In genomic region chrY:15905557-15905956, GRCh38 we compare ENCODE assay signal across 27 cellular contexts.
"Had no signal": no experiment of that assay in that cellular context is flagged by ENCODE, and none has a peak within 500 bp of the region (broad histone marks: within the 10 kb centered on the region; RNA-seq: fewer than 3 reads in every experiment).

No MANE protein-coding gene starts in this region.

- H3K4me1 ChIP-seq: stomach, suprapubic skin, testis, thyroid gland, tibial artery, tibial nerve, transverse colon, upper lobe of left lung, upper lobe of right lung, uterus, vagina had no signal

- FAIRE-seq: urothelium cell line had no signal

- H3K27me3 ChIP-seq: stomach, suprapubic skin, testis, thyroid gland, tibial artery, tibial nerve, transverse colon, upper lobe of left lung, upper lobe of right lung, uterus, vagina had no signal

- H3K36me3 ChIP-seq: stomach, suprapubic skin, thoracic aorta, thyroid gland, tibial artery, tibial nerve, transverse colon, upper lobe of left lung, upper lobe of right lung, uterus, vagina had no signal

- ATAC-seq: stimulated activated effector memory CD8-positive, alpha-beta T cell treated with anti-CD3 and anti-CD28 coated beads, Interleukin-12 subunit alpha, Interleukin-12 subunit beta, amount 100 ng/mL, for 72 hours; stimulated activated memory B cell treated with anti-CD40 and anti-IgM and Interleukin-4, amounts not matched to agents 10 μg/mL and 1 μg/mL and 100 μg/mL, for 72 hours; stimulated activated naive B cell treated with anti-CD40 and anti-IgM and Interleukin-4, amounts not matched to agents 10 μg/mL and 1 μg/mL and 100 μg/mL, for 72 hours; stimulated activated naive CD8-positive, alpha-beta T cell treated with anti-CD3 and anti-CD28 coated beads, Interleukin-15, amount 100 ng/mL, for 72 hours; stimulated activated naive CD8-positive, alpha-beta T cell treated with anti-CD3 and anti-CD28 coated beads, Interleukin-15, Interleukin-2, amounts not matched to agents 100 U/mL and 50 U/mL, for 24 hours; upper lobe of right lung had no signal

- H3K4me3 ChIP-seq: stomach, suprapubic skin, testis, thoracic aorta, thyroid gland, tibial artery, tibial nerve, transverse colon, upper lobe of left lung, upper lobe of right lung, uterus, vagina had no signal

- DNase-seq: stimulated activated CD4-positive, alpha-beta T cell treated with anti-CD3 and anti-CD28 coated beads, Interleukin-2, amount 100 ng/mL, for 48 hours; stimulated activated CD4-positive, alpha-beta T cell treated with anti-CD3 and anti-CD28 coated beads, Interleukin-4, amount 100 ng/mL, for 1 hour; stimulated activated CD4-positive, alpha-beta T cell treated with anti-CD3 and anti-CD28 coated beads, Interleukin-4, amount 100 ng/mL, for 24 hours; stimulated activated CD4-positive, alpha-beta T cell treated with anti-CD3 and anti-CD28 coated beads, Interleukin-4, amount 100 ng/mL, for 4 hours; stimulated activated CD8-positive, alpha-beta memory T cell treated with anti-CD3 and anti-CD28 coated beads, Interleukin-4, amount 100 ng/mL, for 48 hours; stimulated activated naive B cell treated with anti-CD40 and anti-IgM and Interleukin-4, amounts not matched to agents 10 μg/mL and 1 μg/mL and 100 μg/mL, for 72 hours; stimulated activated naive CD4-positive, alpha-beta T cell; stimulated activated naive CD4-positive, alpha-beta T cell treated with Interleukin-2 at 50 U/mL for 16 hours; stimulated activated naive CD8-positive, alpha-beta T cell treated with anti-CD3 and anti-CD28 coated beads, Interleukin-15, amount 100 ng/mL, for 72 hours; stimulated activated naive CD8-positive, alpha-beta T cell treated with anti-CD3 and anti-CD28 coated beads, Interleukin-15, Interleukin-2, amounts not matched to agents 100 U/mL and 50 U/mL, for 24 hours; stomach; substantia nigra; testis; thyroid gland; tibial artery; transverse colon; trophoblast cell; upper lobe of left lung; upper lobe of right lung; uterus had no signal

- H3K27ac ChIP-seq: stomach, suprapubic skin, testis, thoracic aorta, thyroid gland, tibial artery, tibial nerve, transverse colon, upper lobe of left lung, upper lobe of right lung, uterus, vagina had no signal

- H3K9me3 ChIP-seq: stomach, suprapubic skin, testis, thoracic aorta, thyroid gland, tibial artery, transverse colon, upper lobe of left lung, upper lobe of right lung, uterus, vagina had no signal
